Comparison of ENCODE assay signal across 27 cellular contexts in genomic region chr3:53672987-53673386, GRCh38.
"Had no signal": no experiment of that assay in that cellular context is flagged by ENCODE, and none has a peak within 500 bp of the region (broad histone marks: within the 10 kb centered on the region; RNA-seq: fewer than 3 reads in every experiment).

No MANE protein-coding gene starts in this region.

- H3K36me3 Mint-ChIP-seq: activated naive CD8-positive, alpha-beta T cell treated with anti-CD3 and anti-CD28 coated beads for 36 hours; memory B cell; naive thymus-derived CD8-positive, alpha-beta T cell; neural progenitor cell had no signal

- H3K4me3 ChIP-seq: adrenal gland, ascending aorta, gastroesophageal sphincter, neural progenitor cell, right atrium auricular region had no signal

- H3K4me1 Mint-ChIP-seq: activated naive CD8-positive, alpha-beta T cell treated with anti-CD3 and anti-CD28 coated beads for 36 hours; endodermal cell; memory B cell; naive thymus-derived CD8-positive, alpha-beta T cell had no signal

- H3K4me3 Mint-ChIP-seq: activated naive CD4-positive, alpha-beta T cell treated with anti-CD3 and anti-CD28 coated beads for 36 hours; activated naive CD8-positive, alpha-beta T cell treated with anti-CD3 and anti-CD28 coated beads for 36 hours; dendritic cell treated with granulocyte-macrophage colony-stimulating factor and Interleukin-4, amounts not matched to agents 40 ng/mL and 50 ng/mL, for 4 days; endodermal cell; memory B cell; naive thymus-derived CD8-positive, alpha-beta T cell; neural progenitor cell; T-helper 2 cell treated with Interferon-gamma antibody and Interleukin-4, amounts not matched to agents 5 μg/mL and 100 μg/mL, for 36 hours had no signal

- H3K27ac ChIP-seq: ascending aorta, brain microvascular endothelial cell, epithelial cell of prostate, gastroesophageal sphincter, neural progenitor cell, parathyroid adenoma, VCaP had no signal

- H3K27me3 ChIP-seq: adrenal gland, ascending aorta, brain microvascular endothelial cell, gastroesophageal sphincter, neural progenitor cell, right atrium auricular region had no signal

- ATAC-seq: activated CD4-positive, CD25-positive, alpha-beta regulatory T cell treated with anti-CD3 and anti-CD28 coated beads, Interleukin-2, amount 50 U/mL, for 24 hours; gastroesophageal sphincter; naive thymus-derived CD8-positive, alpha-beta T cell had no signal

- H3K4me1 ChIP-seq: ascending aorta, gastroesophageal sphincter, parathyroid adenoma had no signal

- H3K36me3 ChIP-seq: adrenal gland, ascending aorta, brain microvascular endothelial cell, gastroesophageal sphincter, neural progenitor cell, right atrium auricular region had no signal

- H3K27ac Mint-ChIP-seq: activated naive CD4-positive, alpha-beta T cell treated with anti-CD3 and anti-CD28 coated beads for 36 hours; activated naive CD8-positive, alpha-beta T cell treated with anti-CD3 and anti-CD28 coated beads for 36 hours; dendritic cell treated with granulocyte-macrophage colony-stimulating factor and Interleukin-4, amounts not matched to agents 40 ng/mL and 50 ng/mL, for 4 days; endodermal cell; memory B cell; naive thymus-derived CD8-positive, alpha-beta T cell; neural progenitor cell; T-helper 2 cell treated with Interferon-gamma antibody and Interleukin-4, amounts not matched to agents 5 μg/mL and 100 μg/mL, for 36 hours had no signal

- H3K9me3 ChIP-seq: adrenal gland, ascending aorta, gastroesophageal sphincter, right atrium auricular region had no signal

- DNase-seq: activated CD4-positive, alpha-beta T cell treated with anti-CD3 and anti-CD28 coated beads for 48 hours; activated CD4-positive, alpha-beta T cell treated with anti-CD3 and anti-CD28 coated beads, Interleukin-2, amount 50 U/mL, for 48 hours; activated CD8-positive, alpha-beta memory T cell treated with anti-CD3 and anti-CD28 coated beads for 24 hours; activated effector memory CD4-positive, alpha-beta T cell treated with Interleukin-2 at 50 U/mL for 16 hours; activated naive CD4-positive, alpha-beta T cell treated with anti-CD3 and anti-CD28 coated beads for 36 hours; activated naive CD8-positive, alpha-beta T cell treated with anti-CD3 and anti-CD28 coated beads for 36 hours; adrenal gland; brain microvascular endothelial cell; endodermal cell; head of caudate nucleus; midbrain; naive thymus-derived CD8-positive, alpha-beta T cell; occipital lobe; stimulated activated naive CD4-positive, alpha-beta T cell treated with Interleukin-2 at 50 U/mL for 16 hours; T-helper 1 cell; trophoblast cell had no signal

- H3K9me3 Mint-ChIP-seq: activated naive CD4-positive, alpha-beta T cell treated with anti-CD3 and anti-CD28 coated beads for 36 hours; activated naive CD8-positive, alpha-beta T cell treated with anti-CD3 and anti-CD28 coated beads for 36 hours; dendritic cell treated with granulocyte-macrophage colony-stimulating factor and Interleukin-4, amounts not matched to agents 40 ng/mL and 50 ng/mL, for 4 days; endodermal cell; memory B cell; naive thymus-derived CD8-positive, alpha-beta T cell; neural progenitor cell; T-helper 2 cell treated with Interferon-gamma antibody and Interleukin-4, amounts not matched to agents 5 μg/mL and 100 μg/mL, for 36 hours had no signal
